In genomic region chr1:109392788-109393580, GRCh38 we compare ENCODE assay signal across 8 cellular contexts. TPM values are rescaled to one million over a fixed set of nuclear protein-coding genes. Genes with fewer than 3 reads are reported as not detected.
DNase-seq lines count a peak whose midpoint lies in the region; TF ChIP-seq lines count a peak whose summit lies in the region.

No MANE protein-coding gene starts in this region.

- H3K36me3 ChIP-seq in endodermal cell (ENCODE audit: control insufficient read depth, insufficient read depth, low read length) = no peaks in the 10 kb centered on the region
- H3K36me3 ChIP-seq in muscle layer of duodenum (ENCODE audit: control insufficient read depth in 1 of 2, insufficient read depth in 2 of 2, low read length in 2 of 2) = no peaks in the 10 kb centered on the region

- H3K36me3 Mint-ChIP-seq in endodermal cell (ENCODE audit: low read depth) = no peaks in the 10 kb centered on the region

- WGBS in endodermal cell (ENCODE audit: insufficient coverage in 1 of 2, insufficient read length in 1 of 2), 2 experiments = 70 to 81% methylated on average over 5 to 10 of the region's 10 CpGs

- CTCF ChIA-PET in AG04449 (lab: Yijun Ruan, JAX) = interaction anchor here (0.6 to 6.6 kb wide), 8 partner anchors 12 to 154 kb away, joined by 3 to 38 read pairs (median 4); no protein-coding TSS in a partner anchor

- H3K4me1 ChIP-seq in endodermal cell (ENCODE audit: control insufficient read depth, insufficient read depth, low read length) (peaks cover 9% of the 10 kb centered on the region), muscle layer of duodenum (ENCODE audit: control insufficient read depth in 1 of 2, insufficient read depth in 2 of 2, low read length in 2 of 2) (peaks cover 53 to 55% of the 10 kb centered on the region in 2 donors)

- H3K27me3 ChIP-seq in endodermal cell (ENCODE audit: control insufficient read depth, insufficient read depth, low read length, poor library complexity, severe bottlenecking) (no peaks in the 10 kb centered on the region), muscle layer of duodenum (ENCODE audit: low read depth, low read length) (no peaks in the 10 kb centered on the region)

- H3K4me3 ChIP-seq in AG04449 (ENCODE audit: low read depth, low read length) = peak overlapping the region; percentile 40
- no peak overlapping the region for H3K4me3 ChIP-seq in endodermal cell (ENCODE audit: low read length)
- H3K4me3 ChIP-seq in muscle layer of duodenum (ENCODE audit: low read depth in 1 of 2, low read length in 2 of 2) = peak overlapping the region; percentile 17 to 27

- no peak overlapping the region for H3K9ac ChIP-seq in endodermal cell (ENCODE audit: extremely low read depth, low read length, poor library complexity, severe bottlenecking)

- H3K27ac ChIP-seq in endodermal cell (ENCODE audit: low read depth, low read length) (no peak overlapping the region), muscle layer of duodenum (ENCODE audit: low read length) (peak overlapping the region; percentile 89)

- H3K27ac Mint-ChIP-seq in endodermal cell = no peak overlapping the region

- H3K27me3 Mint-ChIP-seq in endodermal cell (ENCODE audit: insufficient read depth) = no peaks in the 10 kb centered on the region

- TF ChIP-seq CTCF in AG04449 (IDR thresholded peaks at IDR 0.05; ENCODE audit: insufficient read depth, low read length, missing control alignments) = no peak
- no peak for TF ChIP-seq CTCF in endodermal cell (conservative IDR thresholded peaks at IDR 0.05)
- TF ChIP-seq CTCF in GM13977 (IDR thresholded peaks at IDR 0.05; ENCODE audit: extremely low read depth, insufficient read depth, missing control alignments) = no peak

- DNase-seq in AG04449 (ENCODE audit: low read depth, low spot score) (no peak), NCI-H446 treated with DMSO at 0.1 percent for 48 hours (lab: John Stamatoyannopoulos, UW) (peak; percentile 45), endodermal cell (peak; percentile 54), 8988T (no peak), iPS-NIHi11 (ENCODE audit: low spot score) (no peak), NCI-H1436 (lab: John Stamatoyannopoulos, UW) (no peak), GM13977 (ENCODE audit: low spot score) (no peak)

- in situ Hi-C loops in GM13977 (cut with MboI; ENCODE audit: low pct_unique_long_range_greater_than_20kb, low sequenced_read_pairs, unreplicated experiment) = no loop called here

- POLR2A ChIA-PET in AG04449 (lab: Yijun Ruan, JAX) = interaction anchor here (0.6 kb wide), 1 partner anchor 218 kb away, joined by 3 read pairs; no protein-coding TSS in a partner anchor

- H3K9me3 Mint-ChIP-seq in endodermal cell = no peaks in the 10 kb centered on the region

- peaks cover 31% of the 10 kb centered on the region for H3K4me1 Mint-ChIP-seq in endodermal cell

- H3K9me3 ChIP-seq in endodermal cell (ENCODE audit: control insufficient read depth, low read length) (no peaks in the 10 kb centered on the region), muscle layer of duodenum (ENCODE audit: control insufficient read depth in 1 of 2, low read length in 2 of 2) (no peaks in the 10 kb centered on the region)

- no peak overlapping the region for H3K4me3 Mint-ChIP-seq in endodermal cell

RNA-seq across cellular contexts. Expression of gene SORT1, which starts 4.7 kb away (rescaled TPM):
- 10 to 100 TPM; 44.9 to 46.2 TPM for total RNA-seq in endodermal cell
- 35.7 TPM for polyA plus RNA-seq in endodermal cell (2013, experiment 1 of 2)
- 35.6 TPM for polyA plus RNA-seq in endodermal cell (2013, experiment 2 of 2)

RNA-seq across cellular contexts. Expression of gene PSMA5, which starts 33.3 kb away (rescaled TPM):
- total RNA-seq in endodermal cell = 100 to 1,000 TPM; 117 to 122 TPM
- polyA plus RNA-seq in endodermal cell (2013, experiment 1 of 2) = 64.3 TPM
- polyA plus RNA-seq in endodermal cell (2013, experiment 2 of 2) = 64.0 TPM

Comparison
In these comparisons a context has a peak if more than half of its experiments do, and no peak if none do; other contexts are left out.
1. DNase-seq: peak in NCI-H446 treated with DMSO at 0.1 percent for 48 hours (single experiment) and endodermal cell (single experiment); none in AG04449 (single experiment), 8988T (single experiment), iPS-NIHi11 (single experiment), NCI-H1436 (single experiment) and GM13977 (single experiment).